ENCODE assay signal across 7 cellular contexts in the genomic region with DNA sequence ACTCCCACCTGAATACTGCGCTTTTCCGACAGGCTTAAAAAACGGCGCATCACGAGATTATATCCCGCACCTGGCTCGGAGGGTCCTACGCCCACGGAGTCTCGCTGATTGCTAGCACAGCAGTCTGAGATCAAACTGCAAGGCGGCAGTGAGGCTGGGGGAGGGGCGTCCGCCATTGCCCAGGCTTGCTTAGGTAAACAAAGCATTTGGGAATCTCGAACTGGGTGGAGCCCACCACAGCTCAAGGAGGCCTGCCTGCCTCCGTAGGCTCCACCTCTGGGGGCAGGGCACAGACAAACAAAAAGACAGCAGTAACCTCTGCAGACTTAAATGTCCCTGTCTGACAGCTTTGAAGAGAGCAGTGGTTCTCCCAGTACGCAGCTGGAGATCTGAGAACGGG.
DNase-seq lines count a peak whose midpoint lies in the region; FAIRE-seq and TF ChIP-seq lines count a peak whose summit lies in the region.
"Not testable (repeated sequence)": the region's sequence is repeated elsewhere in the genome, so short reads cannot be mapped to it uniquely, and the experiment has no call there.

No MANE protein-coding gene starts in this region.

- not testable (repeated sequence) for H4K20me1 ChIP-seq in H9 (ENCODE audit: control insufficient read depth, insufficient read depth, insufficient read length); astrocyte (ENCODE audit: insufficient read depth, low read length); hepatocyte (ENCODE audit: insufficient read depth, poor library complexity, severe bottlenecking)

- H3K27ac ChIP-seq in H9 (ENCODE audit: insufficient read length, low read depth, low read length); SJSA1; astrocyte (ENCODE audit: low read depth, low read length); endodermal cell (ENCODE audit: low read depth, low read length): not testable (repeated sequence)
- H3K27ac ChIP-seq in hepatocyte, result peak overlapping the region; percentile 83

- not testable (repeated sequence) for H3K4me2 ChIP-seq in H9 (ENCODE audit: insufficient read depth, insufficient read length, low read length); astrocyte (ENCODE audit: low read length)
- H3K4me2 ChIP-seq in hepatocyte, result peak overlapping the region; percentile 72

- not testable (repeated sequence) for H2BK12ac ChIP-seq in H9 (ENCODE audit: insufficient read length, low read depth, low read length)

- TF ChIP-seq CTCF in H9 (conservative IDR thresholded peaks at IDR 0.05); astrocyte (IDR thresholded peaks at IDR 0.05; ENCODE audit: insufficient read depth, low read depth, low read length); endodermal cell (conservative IDR thresholded peaks at IDR 0.05); hepatocyte (IDR thresholded peaks at IDR 0.05; ENCODE audit: poor library complexity); nephron progenitor cell (IDR thresholded peaks at IDR 0.05); progenitor cell of endocrine pancreas (IDR thresholded peaks at IDR 0.05; ENCODE audit: unreplicated experiment): not testable (repeated sequence)

- H3K36me3 Mint-ChIP-seq in H9 (ENCODE audit: insufficient read depth in 1 of 3, low read depth in 3 of 3), result peaks cover 0 to 10% (median 6%) of the 10 kb centered on the region in 3 experiments; a peak in 5 of 7 replicates
- H3K36me3 Mint-ChIP-seq in astrocyte (ENCODE audit: low read depth, unreplicated experiment); endodermal cell (ENCODE audit: low read depth); progenitor cell of endocrine pancreas (ENCODE audit: insufficient read depth): not testable (repeated sequence)
- peaks cover 11% of the 10 kb centered on the region for H3K36me3 Mint-ChIP-seq in nephron progenitor cell (ENCODE audit: low read depth)

- WGBS in H9 (ENCODE audit: extremely low coverage, insufficient read length, low lambda C conversion rate), result no CpG with 5 or more reads among the region's 17 CpGs
- WGBS in endodermal cell (ENCODE audit: insufficient coverage in 1 of 2, insufficient read length in 1 of 2), 2 experiments, result 68% methylated on average over 6 of the region's 17 CpGs; no CpG with 5 or more reads in 1 of the 2 experiments
- WGBS in hepatocyte (ENCODE audit: low lambda C conversion rate, missing lambda C conversion rate), result 24% methylated on average over 16 of the region's 17 CpGs

- not testable (repeated sequence) for DNase-seq in H9; SJSA1 (ENCODE audit: low read depth in 1 of 2, low spot score in 2 of 2); astrocyte (ENCODE audit: low read depth); endodermal cell; hepatocyte (ENCODE audit: low spot score)
- DNase-seq in nephron progenitor cell, result peak; percentile 19
- peak; percentile 27 for DNase-seq in progenitor cell of endocrine pancreas (ENCODE audit: low spot score, unreplicated experiment)

- H3K27ac Mint-ChIP-seq in H9, result peak overlapping the region; percentile 84 to 99 (median 99); a peak in 6 of 7 replicates
- H3K27ac Mint-ChIP-seq in astrocyte (ENCODE audit: unreplicated experiment), result peak overlapping the region; percentile 97
- peak overlapping the region; percentile 99 for H3K27ac Mint-ChIP-seq in endodermal cell
- peak overlapping the region; percentile 5 for H3K27ac Mint-ChIP-seq in nephron progenitor cell
- peak overlapping the region; percentile 100 for H3K27ac Mint-ChIP-seq in progenitor cell of endocrine pancreas

- H3K4me3 Mint-ChIP-seq in H9, result peak overlapping the region; percentile 88 to 89
- peak overlapping the region; percentile 89 for H3K4me3 Mint-ChIP-seq in astrocyte (ENCODE audit: unreplicated experiment)
- H3K4me3 Mint-ChIP-seq in endodermal cell, result peak overlapping the region; percentile 90
- H3K4me3 Mint-ChIP-seq in nephron progenitor cell, result peak overlapping the region; percentile 82
- peak overlapping the region; percentile 94 for H3K4me3 Mint-ChIP-seq in progenitor cell of endocrine pancreas (ENCODE audit: low read depth)

- not testable (repeated sequence) for H3K9me2 ChIP-seq in hepatocyte (replicated peaks; ENCODE audit: insufficient read depth)

- H3K9ac ChIP-seq in H9 (ENCODE audit: extremely low read depth, insufficient read length, low read length); astrocyte (ENCODE audit: low read length); endodermal cell (ENCODE audit: extremely low read depth, low read length, poor library complexity, severe bottlenecking): not testable (repeated sequence)

- H3K79me2 ChIP-seq in H9 (ENCODE audit: insufficient read depth, low read length); astrocyte (ENCODE audit: insufficient read depth, low read length); hepatocyte: not testable (repeated sequence)

- not testable (repeated sequence) for H3K27me3 Mint-ChIP-seq in H9 (ENCODE audit: low read depth); astrocyte (ENCODE audit: low read depth, unreplicated experiment); endodermal cell (ENCODE audit: insufficient read depth); nephron progenitor cell (ENCODE audit: low read depth, poor library complexity); progenitor cell of endocrine pancreas

- H4K5ac ChIP-seq in H9 (ENCODE audit: insufficient read length, low read depth, low read length), result not testable (repeated sequence)

- not testable (repeated sequence) for FAIRE-seq in astrocyte (lab: Jason Lieb, UNC)

- not testable (repeated sequence) for H2BK5ac ChIP-seq in H9 (ENCODE audit: insufficient read length, low read length)

- not testable (repeated sequence) for H3K4ac ChIP-seq in H9 (ENCODE audit: low read depth, low read length)

- not testable (repeated sequence) for H3K79me1 ChIP-seq in H9 (ENCODE audit: insufficient read depth, low read depth, low read length, poor library complexity, severe bottlenecking)

- not testable (repeated sequence) for H3K23ac ChIP-seq in H9 (ENCODE audit: insufficient read length, low read depth, low read length)

- H3K9me3 Mint-ChIP-seq in H9; astrocyte (ENCODE audit: unreplicated experiment); progenitor cell of endocrine pancreas (ENCODE audit: low read depth): not testable (repeated sequence)
- H3K9me3 Mint-ChIP-seq in endodermal cell (peaks cover 11% of the 10 kb centered on the region), nephron progenitor cell (peaks cover 20% of the 10 kb centered on the region)

- not testable (repeated sequence) for H3K4me1 ChIP-seq in H9 (ENCODE audit: insufficient read depth, low read length); SJSA1 (replicated peaks); astrocyte (ENCODE audit: insufficient read depth, low read length); endodermal cell (ENCODE audit: control insufficient read depth, insufficient read depth, low read length); hepatocyte (ENCODE audit: insufficient read depth)

- not testable (repeated sequence) for H3K18ac ChIP-seq in H9 (ENCODE audit: insufficient read length, low read depth, low read length)

- H3K9me3 ChIP-seq in H9 (ENCODE audit: control insufficient read depth, low read depth, low read length); SJSA1 (replicated peaks); astrocyte (ENCODE audit: insufficient read depth, low read depth, low read length); endodermal cell (ENCODE audit: control insufficient read depth, low read length); hepatocyte (ENCODE audit: low read depth): not testable (repeated sequence)

- not testable (repeated sequence) for H3K4me1 Mint-ChIP-seq in H9; astrocyte (ENCODE audit: low read depth, unreplicated experiment); endodermal cell; nephron progenitor cell; progenitor cell of endocrine pancreas (ENCODE audit: low read depth)

- H4K91ac ChIP-seq in H9 (ENCODE audit: insufficient read length, low read depth, low read length), result not testable (repeated sequence)

- not testable (repeated sequence) for H4K8ac ChIP-seq in H9 (replicated peaks; ENCODE audit: insufficient read length, low read depth, low read length)

- H2AK5ac ChIP-seq in H9 (ENCODE audit: insufficient read length, low read length), result not testable (repeated sequence)

- not testable (repeated sequence) for H2BK120ac ChIP-seq in H9 (ENCODE audit: low read depth, low read length, poor library complexity, severe bottlenecking)

- not testable (repeated sequence) for H2BK20ac ChIP-seq in H9 (ENCODE audit: low read depth, low read length, poor library complexity, severe bottlenecking)

- H3K27me3 ChIP-seq in H9 (ENCODE audit: insufficient read depth, low read length); SJSA1 (replicated peaks); astrocyte (ENCODE audit: insufficient read depth, low read length); endodermal cell (ENCODE audit: control insufficient read depth, insufficient read depth, low read length, poor library complexity, severe bottlenecking); hepatocyte: not testable (repeated sequence)

- not testable (repeated sequence) for H3K56ac ChIP-seq in H9 (ENCODE audit: insufficient read length, low read depth, low read length)

- not testable (repeated sequence) for H3K14ac ChIP-seq in H9 (ENCODE audit: insufficient read depth, low read length)

- not testable (repeated sequence) for H2BK15ac ChIP-seq in H9 (ENCODE audit: low read depth, low read length)

- H3K23me2 ChIP-seq in H9 (ENCODE audit: insufficient read length, low read depth, low read length, poor library complexity, severe bottlenecking), result not testable (repeated sequence)

- H3T11ph ChIP-seq in H9 (ENCODE audit: low read length), result not testable (repeated sequence)

- H2AFZ ChIP-seq in H9 (ENCODE audit: low read length); astrocyte (ENCODE audit: low read depth, low read length): not testable (repeated sequence)
- peak overlapping the region; percentile 72 for H2AFZ ChIP-seq in hepatocyte

- peak overlapping the region; percentile 12; the same call in 1 of the 2 replicates for H3K4me3 ChIP-seq in SJSA1
- not testable (repeated sequence) for H3K4me3 ChIP-seq in astrocyte (ENCODE audit: insufficient read depth, low read depth, low read length); endodermal cell (ENCODE audit: low read length)
- H3K4me3 ChIP-seq in hepatocyte, result peak overlapping the region; percentile 25

- H3K36me3 ChIP-seq in SJSA1; astrocyte (ENCODE audit: insufficient read depth, low read length); endodermal cell (ENCODE audit: control insufficient read depth, insufficient read depth, low read length); hepatocyte (replicated peaks; ENCODE audit: insufficient read depth, low read depth): not testable (repeated sequence)

Comparison
In these comparisons a context has a peak if more than half of its experiments do, and no peak if none do; other contexts are left out.
1. H3K27ac Mint-ChIP-seq: peak in every context shown above with its lines; median percentile 100 in progenitor cell of endocrine pancreas; 99 in H9; 99 in endodermal cell; 97 in astrocyte; 5 in nephron progenitor cell.